ENCODE assay signal across 19 cellular contexts in the genomic region with DNA sequence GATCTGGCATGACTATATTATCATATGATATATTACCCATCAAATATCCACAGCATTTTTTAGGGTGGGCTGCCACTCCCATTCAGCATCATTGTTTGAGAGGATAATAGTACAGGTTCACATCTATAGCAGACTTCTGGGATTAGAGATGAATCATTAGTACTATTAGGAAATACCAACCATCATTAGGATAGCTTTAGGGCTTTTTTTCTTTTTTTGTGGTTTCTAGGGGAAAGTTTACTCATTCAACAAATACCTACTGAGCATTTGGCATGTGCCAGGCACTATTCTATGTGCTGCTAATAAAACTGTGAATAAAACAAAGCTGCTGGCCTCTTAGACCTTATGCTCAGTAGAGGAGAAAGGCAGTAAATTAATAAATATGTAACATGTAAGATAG. TPM values are rescaled to one million over a fixed set of nuclear protein-coding genes. Genes with fewer than 3 reads are reported as not detected.
DNase-seq lines count a peak whose midpoint lies in the region; ATAC-seq and TF ChIP-seq lines count a peak whose summit lies in the region.
"Had no signal": no experiment of that assay in that cellular context is flagged by ENCODE, and none has a peak within 500 bp of the region (broad histone marks: within the 10 kb centered on the region; RNA-seq: fewer than 3 reads in every experiment).

No MANE protein-coding gene starts in this region.

- no peaks in the 10 kb centered on the region for H3K27me3 Mint-ChIP-seq in natural killer cell (ENCODE audit: low read depth in 2 of 2)
- H3K27me3 Mint-ChIP-seq: brain; natural killer cell treated with Interleukin-12 subunit alpha and Interleukin-12 subunit beta and Interleukin-15 and Interleukin-18, amount 100 ng/mL, for 72 hours; type B pancreatic cell had no signal

- peaks cover 5 to 8% of the 10 kb centered on the region in 2 donors for H3K4me1 Mint-ChIP-seq in natural killer cell

- H3K4me1 ChIP-seq in vagina (no peaks in the 10 kb centered on the region), upper lobe of left lung (no peaks in the 10 kb centered on the region)
- H3K4me1 ChIP-seq: left lung had no signal

- no peaks in the 10 kb centered on the region for H3K36me3 ChIP-seq in brain microvascular endothelial cell (replicated peaks)
- H3K36me3 ChIP-seq in vagina, result peaks cover 0 to 9% of the 10 kb centered on the region in 2 donors
- H3K36me3 ChIP-seq in upper lobe of left lung, result peaks cover 0 to 30% (median 6%) of the 10 kb centered on the region in 4 donors

- no peak overlapping the region for H3K4me3 Mint-ChIP-seq in natural killer cell
- H3K4me3 Mint-ChIP-seq: brain; natural killer cell treated with Interleukin-12 subunit alpha and Interleukin-12 subunit beta and Interleukin-15 and Interleukin-18, amount 100 ng/mL, for 72 hours; type B pancreatic cell had no signal

- in situ Hi-C loops in brain microvascular endothelial cell (cut with HindIII; ENCODE audit: low pct_ligation_motif_present, low sequenced_read_pairs), result no loop called here

- peak overlapping the region; percentile 68 for H3K27ac ChIP-seq in temporal lobe (ENCODE audit: low read depth, low read length)
- no peak overlapping the region for H3K27ac ChIP-seq in brain microvascular endothelial cell
- no peak overlapping the region for H3K27ac ChIP-seq in vagina
- H3K27ac ChIP-seq in upper lobe of left lung, result no peak overlapping the region
- H3K27ac ChIP-seq: left lung had no signal

- intact Hi-C loops in vagina (cut with DNase I) (no loop called here), natural killer cell (cut with micrococcal nuclease) (no loop called here)

- no peaks in the 10 kb centered on the region for H3K9me3 Mint-ChIP-seq in natural killer cell
- H3K9me3 Mint-ChIP-seq: natural killer cell treated with Interleukin-12 subunit alpha and Interleukin-12 subunit beta and Interleukin-15 and Interleukin-18, amount 100 ng/mL, for 72 hours; type B pancreatic cell had no signal

- no peaks in the 10 kb centered on the region for H3K36me3 Mint-ChIP-seq in natural killer cell
- H3K36me3 Mint-ChIP-seq: natural killer cell treated with Interleukin-12 subunit alpha and Interleukin-12 subunit beta and Interleukin-15 and Interleukin-18, amount 100 ng/mL, for 72 hours had no signal

- H3K27me3 ChIP-seq in brain microvascular endothelial cell (replicated peaks) (no peaks in the 10 kb centered on the region), vagina (no peaks in the 10 kb centered on the region), upper lobe of left lung (no peaks in the 10 kb centered on the region)
- H3K27me3 ChIP-seq: left lung had no signal

- H3K9me3 ChIP-seq in vagina, result no peaks in the 10 kb centered on the region
- H3K9me3 ChIP-seq in upper lobe of left lung, result no peaks in the 10 kb centered on the region
- H3K9me3 ChIP-seq: left lung had no signal

- peak; percentile 37 for DNase-seq in HPDE6-E6E7 (ENCODE audit: extremely low spot score)
- peak; percentile 60 for DNase-seq in astrocyte of the hippocampus (ENCODE audit: low read depth, low spot score)
- peak; percentile 52 to 73 for DNase-seq in foreskin fibroblast
- no peak for DNase-seq in brain microvascular endothelial cell
- DNase-seq in vagina (ENCODE audit: extremely low spot score in 2 of 2), result no peak
- DNase-seq in natural killer cell, result no peak
- no peak for DNase-seq in upper lobe of left lung
- DNase-seq: activated naive CD4-positive, alpha-beta T cell; COR-L47; hippocampal formation; KBM-7; left lung; NCI-H1436; NCI-H524; stimulated activated CD4-positive, alpha-beta T cell treated with anti-CD3 and anti-CD28 coated beads, Interleukin-1b, Interleukin-23, amount 100 ng/mL, for 48 hours had no signal

- no peak overlapping the region for H3K4me3 ChIP-seq in foreskin fibroblast (ENCODE audit: low read depth in 1 of 2, low read length in 2 of 2)
- no peak overlapping the region for H3K4me3 ChIP-seq in brain microvascular endothelial cell (ENCODE audit: low read depth, low read length)
- H3K4me3 ChIP-seq in vagina, result no peak overlapping the region
- H3K4me3 ChIP-seq in upper lobe of left lung, result no peak overlapping the region
- H3K4me3 ChIP-seq: left lung had no signal

- TF ChIP-seq POLR2A in vagina (IDR thresholded peaks at IDR 0.05), result no peak
- no peak for TF ChIP-seq POLR2A in upper lobe of left lung (IDR thresholded peaks at IDR 0.05)

- no peak overlapping the region for H3K27ac Mint-ChIP-seq in natural killer cell
- H3K27ac Mint-ChIP-seq: brain; natural killer cell treated with Interleukin-12 subunit alpha and Interleukin-12 subunit beta and Interleukin-15 and Interleukin-18, amount 100 ng/mL, for 72 hours; type B pancreatic cell had no signal

- no peak for TF ChIP-seq EP300 in upper lobe of left lung (IDR thresholded peaks at IDR 0.05)

- TF ChIP-seq CTCF in foreskin fibroblast (IDR thresholded peaks at IDR 0.05; ENCODE audit: low read depth, low read length) (no peak), brain microvascular endothelial cell (IDR thresholded peaks at IDR 0.05; ENCODE audit: low read depth, low read length, missing control alignments) (no peak), vagina (IDR thresholded peaks at IDR 0.05) (no peak), natural killer cell (IDR thresholded peaks at IDR 0.05) (no peak), upper lobe of left lung (IDR thresholded peaks at IDR 0.05) (no peak)

- ATAC-seq in natural killer cell (no peak), upper lobe of left lung (ENCODE audit: low FRiP score in 2 of 2) (no peak)
- ATAC-seq: left lung; natural killer cell treated with Interleukin-12 subunit alpha and Interleukin-12 subunit beta and Interleukin-15 and Interleukin-18, amount 100 ng/mL, for 72 hours had no signal

RNA-seq across cellular contexts. Expression of a gene that starts 40.6 kb away (rescaled TPM):
- 20.4 TPM for total RNA-seq in temporal lobe
- 16.7 TPM for total RNA-seq in vagina
- total RNA-seq in natural killer cell, result 10 to 100 TPM; 19.0 to 24.7 (median 22.4) TPM
- 10 to 100 TPM; 24.2 to 55.5 (median 39.7) TPM for total RNA-seq in upper lobe of left lung

RNA-seq across cellular contexts. Expression of a gene that starts 41.1 kb away (rescaled TPM):
- total RNA-seq in temporal lobe, result 12.5 TPM
- 3.9 TPM for total RNA-seq in vagina
- total RNA-seq in natural killer cell, result 1 to 10 TPM; 4.4 to 5.9 (median 5.2) TPM
- 10 to 100 TPM in 1 of 6 donors, 1 to 10 TPM in 5; 4.0 to 12.4 (median 6.0) TPM for total RNA-seq in upper lobe of left lung

Comparison
In these comparisons a context has a peak if more than half of its experiments do, and no peak if none do; other contexts are left out.
1. DNase-seq: peak in HPDE6-E6E7 (single experiment), astrocyte of the hippocampus (single experiment) and foreskin fibroblast (2 of 2); none in brain microvascular endothelial cell (single experiment), vagina (0 of 2), natural killer cell (single experiment) and upper lobe of left lung (0 of 2).